ENCODE assay signal across 8 cellular contexts in genomic region chr10:43361532-43362190, GRCh38. TPM values are rescaled to one million over a fixed set of nuclear protein-coding genes. Genes with fewer than 3 reads are reported as not detected.
DNase-seq lines count a peak whose midpoint lies in the region; ATAC-seq, FAIRE-seq and TF ChIP-seq lines count a peak whose summit lies in the region.

No MANE protein-coding gene starts in this region.

- no peak for ATAC-seq in lung (ENCODE audit: insufficient read depth, low FRiP score)

- TF ChIP-seq CTCF in astrocyte (IDR thresholded peaks at IDR 0.05; ENCODE audit: insufficient read depth, low read depth, low read length) (no peak), lung (IDR thresholded peaks at IDR 0.05; ENCODE audit: control extremely low read depth, extremely low read depth) (no peak), tibial artery (IDR thresholded peaks at IDR 0.05) (no peak)

- WGBS in lung, 2 donors, result 10 to 15% methylated on average over 21 of the region's 21 CpGs

- H3K36me3 ChIP-seq in astrocyte (ENCODE audit: insufficient read depth, low read length) (no peaks in the 10 kb centered on the region), lung (ENCODE audit: control insufficient read depth in 2 of 2, insufficient read depth in 2 of 2, low read length in 2 of 2) (no peaks in the 10 kb centered on the region), tibial artery (no peaks in the 10 kb centered on the region)

- H4K20me1 ChIP-seq in astrocyte (ENCODE audit: insufficient read depth, low read length), result no peaks in the 10 kb centered on the region

- H3K4me2 ChIP-seq in astrocyte (ENCODE audit: low read length), result peak overlapping the region; percentile 85

- DNase-seq in activated CD8-positive, alpha-beta memory T cell treated with anti-CD3 and anti-CD28 coated beads, Interleukin-2, amount 50 U/mL, for 4 hours, result peak; percentile 34
- no peak for DNase-seq in activated CD8-positive, alpha-beta memory T cell treated with anti-CD3 and anti-CD28 coated beads, Interleukin-2, amount 50 U/mL, for 48 hours
- DNase-seq in astrocyte (ENCODE audit: low read depth) (no peak), lung (ENCODE audit: low spot score) (no peak), tibial artery (no peak), NCI-H2227 treated with DMSO at 0.1 percent for 48 hours (lab: John Stamatoyannopoulos, UW) (no peak), GDM1 (lab: John Stamatoyannopoulos, UW) (no peak), cerebellar cortex (ENCODE audit: low spot score) (no peak)

- no peaks in the 10 kb centered on the region for H3K79me2 ChIP-seq in astrocyte (ENCODE audit: insufficient read depth, low read length)

- H2AFZ ChIP-seq in astrocyte (ENCODE audit: low read depth, low read length), result peak overlapping the region; percentile 94

- H3K27ac Mint-ChIP-seq in astrocyte (ENCODE audit: unreplicated experiment), result no peak overlapping the region

- no peaks in the 10 kb centered on the region for H3K9me3 ChIP-seq in astrocyte (ENCODE audit: insufficient read depth, low read depth, low read length)
- no peaks in the 10 kb centered on the region for H3K9me3 ChIP-seq in lung (ENCODE audit: control insufficient read depth in 2 of 2, insufficient read depth in 1 of 2, low read length in 1 of 2)
- no peaks in the 10 kb centered on the region for H3K9me3 ChIP-seq in tibial artery

- H3K27me3 ChIP-seq in astrocyte (ENCODE audit: insufficient read depth, low read length) (no peaks in the 10 kb centered on the region), lung (ENCODE audit: control insufficient read depth, insufficient read depth) (no peaks in the 10 kb centered on the region), tibial artery (no peaks in the 10 kb centered on the region)

- H3K4me3 ChIP-seq in astrocyte (ENCODE audit: insufficient read depth, low read depth, low read length) (peak overlapping the region; percentile 54), lung (peak overlapping the region; percentile 58), tibial artery (peak overlapping the region; percentile 44 to 61)

- H3K9me3 Mint-ChIP-seq in astrocyte (ENCODE audit: unreplicated experiment), result no peaks in the 10 kb centered on the region

- peaks cover 12% of the 10 kb centered on the region for H3K27me3 Mint-ChIP-seq in astrocyte (ENCODE audit: low read depth, unreplicated experiment)

- H3K27ac ChIP-seq in astrocyte (ENCODE audit: low read depth, low read length) (no peak overlapping the region), lung (ENCODE audit: low read depth in 1 of 2, low read length in 1 of 2) (peak overlapping the region; percentile 10 to 55), tibial artery (peak overlapping the region; percentile 53 to 54)

- no peak for FAIRE-seq in astrocyte (lab: Jason Lieb, UNC)

- no peaks in the 10 kb centered on the region for H3K4me1 Mint-ChIP-seq in astrocyte (ENCODE audit: low read depth, unreplicated experiment)

- peak overlapping the region; percentile 51 for H3K9ac ChIP-seq in astrocyte (ENCODE audit: low read length)

- no peaks in the 10 kb centered on the region for H3K36me3 Mint-ChIP-seq in astrocyte (ENCODE audit: low read depth, unreplicated experiment)

- intact Hi-C loops in tibial artery (cut with DNase I; ENCODE audit: low total_unique reads), result no loop called here

- H3K4me1 ChIP-seq in astrocyte (ENCODE audit: insufficient read depth, low read length), result peaks cover 7% of the 10 kb centered on the region
- peaks cover 0 to 3% of the 10 kb centered on the region in 2 donors for H3K4me1 ChIP-seq in lung (ENCODE audit: control insufficient read depth in 2 of 2, insufficient read depth in 2 of 2, low read length in 2 of 2)
- peaks cover 0 to 13% (median 6%) of the 10 kb centered on the region in 4 donors for H3K4me1 ChIP-seq in tibial artery

- H3K4me3 Mint-ChIP-seq in astrocyte (ENCODE audit: unreplicated experiment), result peak overlapping the region; percentile 87

RNA-seq across cellular contexts. Expression of gene FXYD4, which starts 9.8 kb away (rescaled TPM):
- not detected in 2 replicates for total RNA-seq in astrocyte
- total RNA-seq in lung, result 1 to 10 TPM in 1 of 2 donors, not detected in 1; 3.9 TPM
- polyA plus RNA-seq in lung, result 1 to 10 TPM in 1 of 2 donors, under 1 TPM in 1; 0.65 to 2.9 TPM

RNA-seq across cellular contexts. Expression of gene HNRNPF, which starts 47.3 kb away (rescaled TPM):
- total RNA-seq in astrocyte, result 143 and 151 TPM in 2 replicates
- 100 to 1,000 TPM; 130 to 221 TPM for total RNA-seq in lung
- 100 to 1,000 TPM in 1 of 2 donors, 10 to 100 TPM in 1; 79.1 to 237 TPM for polyA plus RNA-seq in lung
